ENCODE assay signal across 8 cellular contexts in the genomic region with DNA sequence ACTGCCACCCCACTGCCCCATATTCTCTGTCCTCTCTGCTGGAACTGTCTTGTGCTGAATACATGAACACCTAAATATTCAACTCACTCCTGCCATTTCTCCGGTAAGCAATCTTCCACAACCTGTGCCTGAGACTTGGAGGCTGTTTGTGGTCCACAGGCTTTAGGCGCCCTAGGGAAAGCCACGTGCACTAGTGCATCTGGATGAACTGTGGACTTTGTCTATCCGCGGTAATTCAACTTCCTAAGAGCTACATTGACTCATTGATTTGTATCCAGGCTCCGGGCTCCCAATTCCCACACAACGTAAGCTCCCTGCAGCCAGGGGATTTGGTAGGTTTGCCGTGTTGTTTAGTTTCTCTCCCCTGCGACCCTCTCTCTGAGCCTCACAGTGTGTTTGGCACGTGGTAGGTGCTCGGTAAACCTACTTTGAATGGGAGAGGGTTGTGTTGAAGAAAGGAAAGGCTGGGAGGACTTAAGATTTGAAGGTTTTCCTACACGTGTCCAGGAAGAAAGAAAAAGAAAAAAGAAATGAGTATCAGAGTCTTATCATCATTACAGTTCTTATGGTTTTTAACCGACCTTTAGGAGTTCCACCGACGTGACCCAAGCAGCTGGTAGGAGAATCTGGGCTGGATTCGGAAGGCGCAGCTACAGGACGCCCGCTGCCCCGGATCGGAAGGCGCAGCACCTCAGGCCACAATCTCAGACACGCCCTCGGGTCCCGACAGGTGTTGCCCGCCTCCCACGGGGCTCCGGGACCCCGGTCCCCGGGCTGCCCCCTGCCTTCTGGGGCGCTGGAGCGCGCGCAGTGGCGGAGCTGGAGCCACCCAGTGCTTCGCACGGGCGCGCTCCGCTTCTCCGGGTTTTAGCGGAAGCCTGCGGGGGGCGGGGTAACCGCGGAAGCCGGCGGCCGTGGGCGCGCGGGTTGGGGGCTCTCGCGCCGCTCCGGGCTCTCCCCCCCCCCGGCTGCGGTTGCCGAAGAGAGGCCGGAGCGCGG.
DNase-seq lines count a peak whose midpoint lies in the region; ATAC-seq, FAIRE-seq and TF ChIP-seq lines count a peak whose summit lies in the region.

No MANE protein-coding gene starts in this region.

- H3K4me1 ChIP-seq in GM23338 (ENCODE audit: insufficient read depth) (peaks cover 8% of the 10 kb centered on the region; the same call in 1 of the 2 replicates), esophagus (ENCODE audit: control insufficient read depth in 2 of 2, insufficient read depth in 2 of 2, low read length in 1 of 2) (peaks cover 0 to 13% of the 10 kb centered on the region in 2 donors), pancreas (peaks cover 0 to 7% (median 5%) of the 10 kb centered on the region in 3 donors)

- peaks cover 4% of the 10 kb centered on the region; the same call in 2 of the 3 replicates for H3K36me3 Mint-ChIP-seq in GM23338 (ENCODE audit: low read depth)
- no peaks in the 10 kb centered on the region for H3K36me3 Mint-ChIP-seq in CD4-positive, alpha-beta T cell (ENCODE audit: low read depth)
- no peaks in the 10 kb centered on the region for H3K36me3 Mint-ChIP-seq in activated CD4-positive, alpha-beta memory T cell treated with anti-CD3 and anti-CD28 coated beads, Interleukin-2, amount 10 ng/mL, durations not matched to agents 7 days and 5 days (ENCODE audit: low read depth)

- H3K9me3 ChIP-seq in esophagus (ENCODE audit: control insufficient read depth in 2 of 2, insufficient read depth in 1 of 2, low read depth in 1 of 2, low read length in 1 of 2), result peaks cover 3% of the 10 kb centered on the region in 2 donors
- H3K9me3 ChIP-seq in pancreas, result no peaks in the 10 kb centered on the region
- no peaks in the 10 kb centered on the region for H3K9me3 ChIP-seq in CD4-positive, alpha-beta T cell (ENCODE audit: control insufficient read depth, low read length)

- H3K27ac Mint-ChIP-seq in GM23338, result no peak overlapping the region
- H3K27ac Mint-ChIP-seq in CD4-positive, alpha-beta T cell, result no peak overlapping the region
- no peak overlapping the region for H3K27ac Mint-ChIP-seq in activated CD4-positive, alpha-beta memory T cell treated with anti-CD3 and anti-CD28 coated beads, Interleukin-2, amount 10 ng/mL, durations not matched to agents 7 days and 5 days

- H3K4me2 ChIP-seq in GM23338, result peak overlapping the region; percentile 95

- DNase-seq in GM23338 (ENCODE audit: low spot score) (peak; percentile 80), NCI-H2107 (lab: John Stamatoyannopoulos, UW) (peak; percentile 31), pancreas (peak; percentile 71 to 87 (median 72)), GM03348 (ENCODE audit: low spot score) (no peak)
- no peak for DNase-seq in CD4-positive, alpha-beta T cell
- no peak for DNase-seq in activated CD4-positive, alpha-beta memory T cell treated with anti-CD3 and anti-CD28 coated beads, Interleukin-2, amount 10 ng/mL, durations not matched to agents 7 days and 5 days

- no peak for FAIRE-seq in pancreas (lab: Jason Lieb, UNC)

- peaks cover 11% of the 10 kb centered on the region for H3K4me1 Mint-ChIP-seq in GM23338
- no peaks in the 10 kb centered on the region for H3K4me1 Mint-ChIP-seq in CD4-positive, alpha-beta T cell (ENCODE audit: low read depth)
- H3K4me1 Mint-ChIP-seq in activated CD4-positive, alpha-beta memory T cell treated with anti-CD3 and anti-CD28 coated beads, Interleukin-2, amount 10 ng/mL, durations not matched to agents 7 days and 5 days, result peaks cover 3% of the 10 kb centered on the region

- peaks cover 41% of the 10 kb centered on the region for H3K27me3 ChIP-seq in GM23338 (ENCODE audit: insufficient read depth)
- peaks cover 8 to 18% of the 10 kb centered on the region in 2 donors for H3K27me3 ChIP-seq in esophagus (ENCODE audit: control insufficient read depth in 1 of 2, insufficient read depth in 2 of 2, low read length in 2 of 2)
- H3K27me3 ChIP-seq in pancreas, result peaks cover 0 to 5% (median 0%) of the 10 kb centered on the region in 4 donors
- H3K27me3 ChIP-seq in CD4-positive, alpha-beta T cell (ENCODE audit: control insufficient read depth, insufficient read depth, low read length), result peaks cover 39% of the 10 kb centered on the region

- peak overlapping the region; percentile 83 for H3K4me3 Mint-ChIP-seq in GM23338
- no peak overlapping the region for H3K4me3 Mint-ChIP-seq in CD4-positive, alpha-beta T cell
- no peak overlapping the region for H3K4me3 Mint-ChIP-seq in activated CD4-positive, alpha-beta memory T cell treated with anti-CD3 and anti-CD28 coated beads, Interleukin-2, amount 10 ng/mL, durations not matched to agents 7 days and 5 days

- TF ChIP-seq CTCF in GM23338 (conservative IDR thresholded peaks at IDR 0.05; ENCODE audit: low read depth in 2 of 2), result no peak
- TF ChIP-seq CTCF in pancreas (IDR thresholded peaks at IDR 0.05), result no peak
- TF ChIP-seq CTCF in CD4-positive, alpha-beta T cell (IDR thresholded peaks at IDR 0.05), result no peak

- no peaks in the 10 kb centered on the region for H3K36me3 ChIP-seq in GM23338 (ENCODE audit: insufficient read depth)
- no peaks in the 10 kb centered on the region for H3K36me3 ChIP-seq in esophagus (ENCODE audit: control insufficient read depth in 2 of 2, insufficient read depth in 2 of 2, low read length in 1 of 2)
- no peaks in the 10 kb centered on the region for H3K36me3 ChIP-seq in pancreas

- peaks cover 12% of the 10 kb centered on the region for H3K79me2 ChIP-seq in GM23338 (replicated peaks; ENCODE audit: insufficient read depth)

- peak overlapping the region; percentile 79 for H3K4me3 ChIP-seq in GM23338
- peak overlapping the region; percentile 29 to 47 for H3K4me3 ChIP-seq in esophagus (ENCODE audit: low read depth in 1 of 2, low read length in 2 of 2)
- peak overlapping the region; percentile 52 to 75 (median 64) for H3K4me3 ChIP-seq in pancreas

- H3F3A ChIP-seq in GM23338 (replicated peaks; ENCODE audit: low read depth), result no peaks in the 10 kb centered on the region

- peak overlapping the region; percentile 91 for H2AFZ ChIP-seq in GM23338

- WGBS in esophagus, 2 donors, result 9 to 12% methylated on average over 45 to 62 of the region's 62 CpGs
- 4 to 5% methylated on average over 31 to 62 of the region's 62 CpGs for WGBS in pancreas, 2 donors

- POLR2A ChIA-PET in CD4-positive, alpha-beta T cell (lab: Charles Lee), result no interaction called here
- POLR2A ChIA-PET in activated CD4-positive, alpha-beta memory T cell treated with anti-CD3 and anti-CD28 coated beads, Interleukin-2, amount 10 ng/mL, durations not matched to agents 7 days and 5 days (lab: Charles Lee), result no interaction called here

- ATAC-seq in GM23338, result peak; percentile 25
- peak; percentile 76 to 82 (median 80) for ATAC-seq in pancreas
- ATAC-seq in CD4-positive, alpha-beta T cell (ENCODE audit: poor library complexity), result no peak
- ATAC-seq in HG03135 (IDR thresholded peaks at IDR 0.05; ENCODE audit: unreplicated experiment), result no peak

- peaks cover 26% of the 10 kb centered on the region for H3K27me3 Mint-ChIP-seq in GM23338 (ENCODE audit: insufficient read depth, low read depth, poor library complexity)
- H3K27me3 Mint-ChIP-seq in CD4-positive, alpha-beta T cell, result peaks cover 37% of the 10 kb centered on the region
- H3K27me3 Mint-ChIP-seq in activated CD4-positive, alpha-beta memory T cell treated with anti-CD3 and anti-CD28 coated beads, Interleukin-2, amount 10 ng/mL, durations not matched to agents 7 days and 5 days, result peaks cover 21% of the 10 kb centered on the region

- intact Hi-C loops in pancreas (cut with DNase I), result no loop called here
- intact Hi-C loops in CD4-positive, alpha-beta T cell (cut with DNase I, micrococcal nuclease), result no loop called here

- no peaks in the 10 kb centered on the region for H3K9me2 ChIP-seq in GM23338 (ENCODE audit: insufficient read depth)

- CTCF ChIA-PET in CD4-positive, alpha-beta T cell (lab: Charles Lee), result no interaction called here
- CTCF ChIA-PET in activated CD4-positive, alpha-beta memory T cell treated with anti-CD3 and anti-CD28 coated beads, Interleukin-2, amount 10 ng/mL, durations not matched to agents 7 days and 5 days (lab: Charles Lee), result no interaction called here

- H3K9me3 Mint-ChIP-seq in GM23338, result no peaks in the 10 kb centered on the region; the same call in 2 of the 3 replicates
- H3K9me3 Mint-ChIP-seq in CD4-positive, alpha-beta T cell, result no peaks in the 10 kb centered on the region
- no peaks in the 10 kb centered on the region for H3K9me3 Mint-ChIP-seq in activated CD4-positive, alpha-beta memory T cell treated with anti-CD3 and anti-CD28 coated beads, Interleukin-2, amount 10 ng/mL, durations not matched to agents 7 days and 5 days

- H3K27ac ChIP-seq in GM23338 (ENCODE audit: low read depth) (no peak overlapping the region), esophagus (ENCODE audit: low read depth in 2 of 2, low read length in 1 of 2) (no peak overlapping the region), pancreas (peak overlapping the region; percentile 51 to 80 (median 71))
- no peak overlapping the region for H3K27ac ChIP-seq in CD4-positive, alpha-beta T cell (ENCODE audit: low read depth, low read length)

- peaks cover 15% of the 10 kb centered on the region for H4K20me1 ChIP-seq in GM23338 (replicated peaks; ENCODE audit: insufficient read depth)

TF ChIP-seq in GM23338, 12 proteins besides CTCF, POLR2A, EP300 and RAD21:
- TF ChIP-seq ZNF331 (CRISPR knock-in tag; IDR thresholded peaks at IDR 0.05; ENCODE audit: low read depth) (no peak), JUNB (IDR thresholded peaks at IDR 0.05; ENCODE audit: unreplicated experiment) (no peak), ZNF114 (CRISPR knock-in tag; IDR thresholded peaks at IDR 0.05) (no peak)

Comparison
In these comparisons a context has a peak if more than half of its experiments do, and no peak if none do; other contexts are left out.
1. ATAC-seq: peak in GM23338 (single experiment) and pancreas (4 of 4); none in CD4-positive, alpha-beta T cell (single experiment) and HG03135 (single experiment).
2. DNase-seq: peak in GM23338 (single experiment), NCI-H2107 (single experiment) and pancreas (6 of 6); none in CD4-positive, alpha-beta T cell (0 of 10), GM03348 (single experiment) and activated CD4-positive, alpha-beta memory T cell treated with anti-CD3 and anti-CD28 coated beads, Interleukin-2, amount 10 ng/mL, durations not matched to agents 7 days and 5 days (single experiment).
3. H3K27ac ChIP-seq: peak in pancreas (4 of 4); none in GM23338 (single experiment), esophagus (0 of 2) and CD4-positive, alpha-beta T cell (single experiment).
4. Peak in every context shown above with its lines, with median percentiles within 50 percentile points of each other: H3K4me3 ChIP-seq.